Comparison of ENCODE assay signal across 23 cellular contexts in genomic region chr11:120959189-120959588, GRCh38.
"Had no signal": no experiment of that assay in that cellular context is flagged by ENCODE, and none has a peak within 500 bp of the region (broad histone marks: within the 10 kb centered on the region; RNA-seq: fewer than 3 reads in every experiment).

No MANE protein-coding gene starts in this region.

- H3K4me3 ChIP-seq: coronary artery, esophagus squamous epithelium, heart left ventricle, sigmoid colon, testis, uterus had no signal

- DNase-seq: activated CD4-positive, alpha-beta T cell treated with anti-CD3 and anti-CD28 coated beads for 1 hour; activated CD4-positive, alpha-beta T cell treated with anti-CD3 and anti-CD28 coated beads, Interleukin-2, amount 50 U/mL, for 1 hour; activated naive CD4-positive, alpha-beta T cell treated with Interleukin-2 at 50 U/mL for 16 hours; activated naive CD8-positive, alpha-beta T cell treated with anti-CD3 and anti-CD28 coated beads, Interleukin-2, amount 10 ng/mL, durations not matched to agents 7 days and 5 days; activated T-cell treated with anti-CD3 and anti-CD28 coated beads, Interleukin-2, amount 50 U/mL, for 24 hours; amniotic stem cell; cerebellar nuclear complex; esophagus squamous epithelium; heart left ventricle; islet precursor cell; left colon; retina; sigmoid colon; stimulated activated CD4-positive, alpha-beta T cell treated with anti-CD3 and anti-CD28 coated beads, Interleukin-2, amount 100 ng/mL, for 48 hours; stimulated activated CD8-positive, alpha-beta memory T cell treated with anti-CD3 and anti-CD28 coated beads, Interleukin-4, amount 100 ng/mL, for 48 hours; stimulated activated naive B cell treated with anti-CD40 and anti-IgM and Interleukin-4, amounts not matched to agents 10 μg/mL and 1 μg/mL and 100 μg/mL, for 72 hours; testis; trophoblast cell; uterus had no signal

- H3K27ac ChIP-seq: coronary artery, esophagus squamous epithelium, heart left ventricle, sigmoid colon, testis, uterus had no signal

- H3K27me3 ChIP-seq: sigmoid colon, testis, uterus had no signal

- H3K4me1 ChIP-seq: heart left ventricle, sigmoid colon, testis, uterus had no signal

- H3K27ac Mint-ChIP-seq: activated naive CD8-positive, alpha-beta T cell treated with anti-CD3 and anti-CD28 coated beads, Interleukin-2, amount 10 ng/mL, durations not matched to agents 7 days and 5 days; activated T-cell treated with anti-CD3 and anti-CD28 coated beads, Interleukin-2, amount 50 U/mL, for 24 hours; memory B cell; progenitor cell of endocrine pancreas; stimulated activated naive B cell treated with anti-CD40 and anti-IgM and Interleukin-4, amounts not matched to agents 10 μg/mL and 1 μg/mL and 100 μg/mL, for 72 hours had no signal

- H3K4me3 Mint-ChIP-seq: activated naive CD8-positive, alpha-beta T cell treated with anti-CD3 and anti-CD28 coated beads, Interleukin-2, amount 10 ng/mL, durations not matched to agents 7 days and 5 days; activated T-cell treated with anti-CD3 and anti-CD28 coated beads, Interleukin-2, amount 50 U/mL, for 24 hours; memory B cell; natural killer cell treated with Interleukin-12 subunit alpha and Interleukin-12 subunit beta and Interleukin-15 and Interleukin-18, amount 100 ng/mL, for 72 hours; stimulated activated naive B cell treated with anti-CD40 and anti-IgM and Interleukin-4, amounts not matched to agents 10 μg/mL and 1 μg/mL and 100 μg/mL, for 72 hours had no signal

- H3K9me3 Mint-ChIP-seq: activated T-cell treated with anti-CD3 and anti-CD28 coated beads, Interleukin-2, amount 50 U/mL, for 24 hours; memory B cell; natural killer cell treated with Interleukin-12 subunit alpha and Interleukin-12 subunit beta and Interleukin-15 and Interleukin-18, amount 100 ng/mL, for 72 hours; stimulated activated naive B cell treated with anti-CD40 and anti-IgM and Interleukin-4, amounts not matched to agents 10 μg/mL and 1 μg/mL and 100 μg/mL, for 72 hours had no signal

- H3K9me3 ChIP-seq: esophagus squamous epithelium, heart left ventricle, sigmoid colon, testis, uterus had no signal

- H3K36me3 ChIP-seq: esophagus squamous epithelium, heart left ventricle, sigmoid colon, uterus had no signal

- H3K36me3 Mint-ChIP-seq: memory B cell; natural killer cell treated with Interleukin-12 subunit alpha and Interleukin-12 subunit beta and Interleukin-15 and Interleukin-18, amount 100 ng/mL, for 72 hours; stimulated activated naive B cell treated with anti-CD40 and anti-IgM and Interleukin-4, amounts not matched to agents 10 μg/mL and 1 μg/mL and 100 μg/mL, for 72 hours had no signal
